ENCODE assay signal across 9 cellular contexts in genomic region chr12:6374028-6374780, GRCh38. TPM values are rescaled to one million over a fixed set of nuclear protein-coding genes. Genes with fewer than 3 reads are reported as not detected.
DNase-seq lines count a peak whose midpoint lies in the region; ATAC-seq, FAIRE-seq and TF ChIP-seq lines count a peak whose summit lies in the region.
"Had no signal": no experiment of that assay in that cellular context is flagged by ENCODE, and none has a peak within 500 bp of the region (broad histone marks: within the 10 kb centered on the region; RNA-seq: fewer than 3 reads in every experiment).

No MANE protein-coding gene starts in this region.

- intact Hi-C loops in lower lobe of right lung (cut with DNase I), result no loop called here

- no peaks in the 10 kb centered on the region for H3K36me3 Mint-ChIP-seq in HFFc6 (ENCODE audit: low read depth)
- H3K36me3 Mint-ChIP-seq: immature natural killer cell had no signal

- no peak for TF ChIP-seq EP300 in tibial nerve (IDR thresholded peaks at IDR 0.05)

- H3K27me3 ChIP-seq in HUES64 (ENCODE audit: insufficient read depth, low read length) (peaks cover 9% of the 10 kb centered on the region; the same call in 1 of the 2 replicates), bronchial epithelial cell (ENCODE audit: control insufficient read depth, insufficient read depth, low read length) (no peaks in the 10 kb centered on the region), lower lobe of right lung (ENCODE audit: low read depth) (no peaks in the 10 kb centered on the region), tibial nerve (no peaks in the 10 kb centered on the region)

- H3K27ac ChIP-seq in HUES64 (ENCODE audit: low read depth, low read length) (peak overlapping the region; percentile 80; the same call in 1 of the 2 replicates), lower lobe of right lung (peak overlapping the region; percentile 82), tibial nerve (peak overlapping the region in 3 of 4 donors; percentile 43 to 95 (median 89))

- FAIRE-seq in bronchial epithelial cell (lab: Jason Lieb, UNC), result no peak

- H3K4me1 ChIP-seq in HUES64 (ENCODE audit: insufficient read depth, low read length) (peaks cover 57% of the 10 kb centered on the region), lower lobe of right lung (peaks cover 69% of the 10 kb centered on the region), tibial nerve (peaks cover 5 to 92% (median 49%) of the 10 kb centered on the region in 4 donors)

- no peaks in the 10 kb centered on the region for H3K9me3 ChIP-seq in HUES64 (ENCODE audit: insufficient read depth, low read depth, low read length)
- no peaks in the 10 kb centered on the region for H3K9me3 ChIP-seq in lower lobe of right lung
- no peaks in the 10 kb centered on the region for H3K9me3 ChIP-seq in tibial nerve

- H3K36me3 ChIP-seq in HUES64 (ENCODE audit: insufficient read depth, low read length) (no peaks in the 10 kb centered on the region), bronchial epithelial cell (ENCODE audit: control insufficient read depth, insufficient read depth, low read length) (peaks cover 1% of the 10 kb centered on the region), lower lobe of right lung (no peaks in the 10 kb centered on the region), tibial nerve (no peaks in the 10 kb centered on the region)

- DNase-seq in bronchial epithelial cell (ENCODE audit: low read depth) (no peak), lower lobe of right lung (peak; percentile 41), tibial nerve (ENCODE audit: low spot score in 2 of 2) (no peak), HuH-7 (ENCODE audit: low spot score) (no peak), HFFc6 (no peak)
- DNase-seq: immature natural killer cell, SHP77 had no signal

- 62% methylated on average over 24 of the region's 24 CpGs for WGBS in HUES64
- 79 to 80% methylated on average over 23 to 24 of the region's 24 CpGs for WGBS in tibial nerve, 2 donors

- ATAC-seq in lower lobe of right lung (no peak), GM19467 (IDR thresholded peaks at IDR 0.05; ENCODE audit: unreplicated experiment) (no peak)

- H3K4me3 ChIP-seq in HUES64 (ENCODE audit: low read length) (peak overlapping the region; percentile 56), bronchial epithelial cell (ENCODE audit: low read depth, low read length) (peak overlapping the region; percentile 43), lower lobe of right lung (peak overlapping the region; percentile 56), tibial nerve (peak overlapping the region in 1 of 4 donors; percentile 16)

- H3K9ac ChIP-seq in HUES64 (ENCODE audit: low read depth, low read length), result peak overlapping the region; percentile 61

- no peak overlapping the region for H3K4me3 Mint-ChIP-seq in HFFc6
- H3K4me3 Mint-ChIP-seq: immature natural killer cell had no signal

- no peak overlapping the region for H3K27ac Mint-ChIP-seq in HFFc6

- TF ChIP-seq CTCF in bronchial epithelial cell (IDR thresholded peaks at IDR 0.05; ENCODE audit: insufficient read depth, low read length, severe bottlenecking), result no peak
- no peak for TF ChIP-seq CTCF in lower lobe of right lung (IDR thresholded peaks at IDR 0.05)
- no peak for TF ChIP-seq CTCF in tibial nerve (IDR thresholded peaks at IDR 0.05)
- TF ChIP-seq CTCF in HFFc6 (IDR thresholded peaks at IDR 0.05), result no peak

- H3K9me3 Mint-ChIP-seq in HFFc6, result no peaks in the 10 kb centered on the region
- H3K9me3 Mint-ChIP-seq: immature natural killer cell had no signal

- H3K4me1 Mint-ChIP-seq in HFFc6 (ENCODE audit: low read depth), result peaks cover 55% of the 10 kb centered on the region

- H3K27me3 Mint-ChIP-seq in HFFc6 (ENCODE audit: insufficient read depth), result peaks cover 1% of the 10 kb centered on the region

- TF ChIP-seq POLR2A in tibial nerve (IDR thresholded peaks at IDR 0.05), result no peak

RNA-seq across cellular contexts. Expression of gene SCNN1A, which starts 1.2 kb away (rescaled TPM):
- polyA plus RNA-seq in HUES64 (2013, experiment 1 of 2), result 51.0 TPM
- 39.4 TPM for polyA plus RNA-seq in HUES64 (2013, experiment 2 of 2)
- total RNA-seq in bronchial epithelial cell (54.5 and 57.7 TPM in 2 replicates), lower lobe of right lung (156 TPM), tibial nerve (10 to 100 TPM; 15.9 to 46.5 (median 18.8) TPM)
- under 1 TPM in 1 of 6 experiments, not detected in 5; 0.18 TPM for total RNA-seq in HFFc6 (2021; fragmentation: NEBNext Ultra II Directional; extraction: Animal tissue kit (Norgen Biotek cat#: 25700))

RNA-seq across cellular contexts. Expression of gene LTBR, which starts 9.8 kb away (rescaled TPM):
- 1.4 TPM for polyA plus RNA-seq in HUES64 (2013, experiment 1 of 2)
- 2.5 TPM for polyA plus RNA-seq in HUES64 (2013, experiment 2 of 2)
- total RNA-seq in bronchial epithelial cell (55.8 and 60.6 TPM in 2 replicates), lower lobe of right lung (122 TPM), tibial nerve (100 to 1,000 TPM; 119 to 234 (median 151) TPM)
- 100 to 1,000 TPM in 3 of 6 experiments, 10 to 100 TPM in 3; 91.5 to 124 (median 106) TPM for total RNA-seq in HFFc6 (2021; fragmentation: NEBNext Ultra II Directional; extraction: Animal tissue kit (Norgen Biotek cat#: 25700))

RNA-seq across cellular contexts. Expression of gene TNFRSF1A, which starts 32.3 kb away (rescaled TPM):
- polyA plus RNA-seq in HUES64 (2013, experiment 1 of 2), result 39.4 TPM
- 37.2 TPM for polyA plus RNA-seq in HUES64 (2013, experiment 2 of 2)
- total RNA-seq in bronchial epithelial cell, result 26.9 and 47.0 TPM in 2 replicates
- total RNA-seq in lower lobe of right lung, result 165 TPM
- total RNA-seq in tibial nerve, result 100 to 1,000 TPM; 196 to 437 (median 306) TPM
- total RNA-seq in HFFc6 (2021; fragmentation: NEBNext Ultra II Directional; extraction: Animal tissue kit (Norgen Biotek cat#: 25700)), result 100 to 1,000 TPM; 105 to 122 (median 112) TPM

Comparison
In these comparisons a context has a peak if more than half of its experiments do, and no peak if none do; other contexts are left out.
1. RNA of gene SCNN1A, which starts 1.2 kb away (total RNA-seq): 156 TPM in lower lobe of right lung (single experiment), 54.5 to 57.7 TPM in bronchial epithelial cell and 15.9 to 46.5 TPM in tibial nerve; 0.18 TPM in HFFc6; every median in the first group is over 10 times any median in the second.
2. Peak in every context shown above with its lines, with median percentiles within 50 percentile points of each other: H3K27ac ChIP-seq.